Comparison of ENCODE assay signal across 17 cellular contexts in the genomic region with DNA sequence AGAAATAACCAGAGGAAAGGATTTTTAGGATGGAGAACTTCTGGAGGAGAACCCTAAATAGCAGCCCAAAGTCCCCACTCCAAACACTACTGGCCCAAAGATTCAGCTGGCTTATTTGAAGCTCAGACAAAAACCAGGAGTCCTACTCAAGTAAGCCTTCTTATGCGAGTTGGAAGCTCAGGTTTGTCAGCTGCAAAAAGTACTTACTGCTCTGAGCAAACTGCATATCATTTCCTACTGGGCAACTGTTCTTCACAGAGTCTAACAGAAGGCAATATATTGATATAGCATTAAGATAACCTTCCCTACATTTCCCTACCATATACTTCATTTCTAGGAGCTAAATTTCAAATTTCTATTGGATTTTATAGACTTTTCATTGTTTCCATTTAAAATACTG.
A peak's percentile ranks its signal among the peaks of the same experiment; 100 is the strongest.
DNase-seq lines count a peak whose midpoint lies in the region; ATAC-seq and TF ChIP-seq lines count a peak whose summit lies in the region.
"Had no signal": no experiment of that assay in that cellular context is flagged by ENCODE, and none has a peak within 500 bp of the region (broad histone marks: within the 10 kb centered on the region; RNA-seq: fewer than 3 reads in every experiment).

No MANE protein-coding gene starts in this region.

- H3K4me3 Mint-ChIP-seq in naive thymus-derived CD4-positive, alpha-beta T cell = no peak overlapping the region
- H3K4me3 Mint-ChIP-seq: activated CD4-positive, alpha-beta memory T cell treated with anti-CD3 and anti-CD28 coated beads, Interleukin-2, amount 10 ng/mL, durations not matched to agents 7 days and 5 days; activated T-helper 1 cell treated with anti-CD3 and anti-CD28 coated beads, Interleukin-12 subunit alpha, Interleukin-12 subunit beta, Interleukin-2, Interleukin-4 antibody, amounts not matched to agents 30 ng/mL and 10 ng/mL and 1 ng/mL, durations not matched to agents 14 hours and 24 hours and 36 hours; H9 had no signal

- no peak for TF ChIP-seq POLR2A in heart left ventricle (IDR thresholded peaks at IDR 0.05)
- TF ChIP-seq POLR2A in tibial nerve (IDR thresholded peaks at IDR 0.05) = no peak

- peaks cover 11 to 43% (median 28%) of the 10 kb centered on the region in 5 donors for H3K36me3 Mint-ChIP-seq in naive thymus-derived CD4-positive, alpha-beta T cell

- no peaks in the 10 kb centered on the region for H3K27me3 Mint-ChIP-seq in naive thymus-derived CD4-positive, alpha-beta T cell
- H3K27me3 Mint-ChIP-seq: activated CD4-positive, alpha-beta memory T cell treated with anti-CD3 and anti-CD28 coated beads, Interleukin-2, amount 10 ng/mL, durations not matched to agents 7 days and 5 days had no signal

- no peaks in the 10 kb centered on the region for H3K9me3 ChIP-seq in heart left ventricle
- H3K9me3 ChIP-seq in naive thymus-derived CD4-positive, alpha-beta T cell (ENCODE audit: control insufficient read depth in 2 of 3, low read length in 3 of 3) = no peaks in the 10 kb centered on the region
- no peaks in the 10 kb centered on the region for H3K9me3 ChIP-seq in tibial nerve

- WGBS in heart left ventricle, 4 donors = 51 to 64% (median 57%) methylated on average over 1 of the region's 1 CpG
- 80 to 83% methylated on average over 1 of the region's 1 CpG for WGBS in tibial nerve, 2 donors

- H3K4me1 ChIP-seq in heart left ventricle (peaks cover 0 to 43% (median 26%) of the 10 kb centered on the region in 12 donors), tibial nerve (peaks cover 0 to 43% (median 16%) of the 10 kb centered on the region in 4 donors)
- H3K4me1 ChIP-seq in naive thymus-derived CD4-positive, alpha-beta T cell (ENCODE audit: control insufficient read depth in 2 of 2, insufficient read depth in 2 of 2, low read length in 2 of 2) = peaks cover 0 to 3% of the 10 kb centered on the region in 2 donors

- TF ChIP-seq EP300 in tibial nerve (IDR thresholded peaks at IDR 0.05) = no peak

- H3K4me3 ChIP-seq in heart left ventricle (no peak overlapping the region), tibial nerve (no peak overlapping the region)
- H3K4me3 ChIP-seq in naive thymus-derived CD4-positive, alpha-beta T cell (ENCODE audit: low read length) = no peak overlapping the region

- peak overlapping the region; percentile 29 to 88 (median 68) for H3K27ac Mint-ChIP-seq in naive thymus-derived CD4-positive, alpha-beta T cell
- H3K27ac Mint-ChIP-seq: activated CD4-positive, alpha-beta memory T cell treated with anti-CD3 and anti-CD28 coated beads, Interleukin-2, amount 10 ng/mL, durations not matched to agents 7 days and 5 days; activated T-helper 1 cell treated with anti-CD3 and anti-CD28 coated beads, Interleukin-12 subunit alpha, Interleukin-12 subunit beta, Interleukin-2, Interleukin-4 antibody, amounts not matched to agents 30 ng/mL and 10 ng/mL and 1 ng/mL, durations not matched to agents 14 hours and 24 hours and 36 hours had no signal

- ATAC-seq in heart left ventricle = no peak
- ATAC-seq in Right ventricle myocardium superior (ENCODE audit: poor library complexity) = no peak
- ATAC-seq in naive thymus-derived CD4-positive, alpha-beta T cell = no peak
- ATAC-seq: Panc1 had no signal

- CTCF ChIA-PET in naive thymus-derived CD4-positive, alpha-beta T cell (lab: Charles Lee) = interaction anchor here (0.6 to 1.6 kb wide), 2 partner anchors 24 to 111 kb away, joined by 3 read pairs; no protein-coding TSS in a partner anchor
- CTCF ChIA-PET in HEK293T (lab: Yijun Ruan, JAX) = interaction anchor here (0.6 to 1.4 kb wide), 3 partner anchors 18 to 479 kb away, joined by 3 to 4 read pairs (median 3); no protein-coding TSS in a partner anchor

- H3K4me1 Mint-ChIP-seq in naive thymus-derived CD4-positive, alpha-beta T cell = peaks cover 11 to 52% (median 33%) of the 10 kb centered on the region in 7 donors
- H3K4me1 Mint-ChIP-seq: H9 had no signal

- no peaks in the 10 kb centered on the region for H3K9me3 Mint-ChIP-seq in naive thymus-derived CD4-positive, alpha-beta T cell
- H3K9me3 Mint-ChIP-seq: activated CD4-positive, alpha-beta memory T cell treated with anti-CD3 and anti-CD28 coated beads, Interleukin-2, amount 10 ng/mL, durations not matched to agents 7 days and 5 days; activated T-helper 1 cell treated with anti-CD3 and anti-CD28 coated beads, Interleukin-12 subunit alpha, Interleukin-12 subunit beta, Interleukin-2, Interleukin-4 antibody, amounts not matched to agents 30 ng/mL and 10 ng/mL and 1 ng/mL, durations not matched to agents 14 hours and 24 hours and 36 hours; H9 had no signal

- TF ChIP-seq CTCF in heart left ventricle (IDR thresholded peaks at IDR 0.05) (no peak), tibial nerve (IDR thresholded peaks at IDR 0.05) (no peak)

- H3K27ac ChIP-seq in heart left ventricle (peak overlapping the region; percentile 26 to 78 (median 63)), cingulate gyrus (ENCODE audit: low read depth, low read length) (peak overlapping the region; percentile 7), tibial nerve (peak overlapping the region in 3 of 4 donors; percentile 21 to 84 (median 60))
- no peak overlapping the region for H3K27ac ChIP-seq in naive thymus-derived CD4-positive, alpha-beta T cell (ENCODE audit: low read depth, low read length)

- DNase-seq in heart left ventricle = no peak
- no peak for DNase-seq in Right ventricle myocardium superior
- no peak for DNase-seq in naive thymus-derived CD4-positive, alpha-beta T cell
- no peak for DNase-seq in tibial nerve (ENCODE audit: low spot score in 2 of 2)
- no peak for DNase-seq in NCI-H446 treated with DMSO at 0.1 percent for 48 hours (lab: John Stamatoyannopoulos, UW)
- no peak for DNase-seq in NCI-H1417 treated with DMSO at 0.1 percent for 48 hours (lab: John Stamatoyannopoulos, UW)
- DNase-seq in HEK293T (ENCODE audit: extremely low spot score) = no peak
- DNase-seq: activated CD4-positive, alpha-beta memory T cell treated with anti-CD3 and anti-CD28 coated beads, Interleukin-2, amount 10 ng/mL, durations not matched to agents 7 days and 5 days; cerebellar nuclear complex; H9; KG1; NCI-H1105 treated with DMSO at 0.1 percent for 48 hours; NCI-H2171 treated with DMSO at 0.1 percent for 48 hours; NCI-H774 had no signal

- POLR2A ChIA-PET in naive thymus-derived CD4-positive, alpha-beta T cell (lab: Charles Lee) = interaction anchor here (0.8 to 1.6 kb wide), 8 partner anchors 8 to 64 kb away, joined by 3 to 6 read pairs (median 3); no protein-coding TSS in a partner anchor
- POLR2A ChIA-PET in HEK293T (lab: Yijun Ruan, JAX) = no interaction called here

- H3K36me3 ChIP-seq in heart left ventricle = peaks cover 0 to 60% (median 51%) of the 10 kb centered on the region in 9 donors
- H3K36me3 ChIP-seq in naive thymus-derived CD4-positive, alpha-beta T cell (ENCODE audit: control insufficient read depth in 2 of 3, insufficient read depth in 3 of 3, low read length in 3 of 3) = peaks cover 12 to 63% (median 21%) of the 10 kb centered on the region in 3 experiments
- peaks cover 0 to 36% (median 0%) of the 10 kb centered on the region in 3 donors for H3K36me3 ChIP-seq in tibial nerve

- no peaks in the 10 kb centered on the region for H3K27me3 ChIP-seq in heart left ventricle
- H3K27me3 ChIP-seq in naive thymus-derived CD4-positive, alpha-beta T cell (ENCODE audit: control insufficient read depth in 2 of 2, insufficient read depth in 2 of 2, low read length in 2 of 2) = no peaks in the 10 kb centered on the region
- no peaks in the 10 kb centered on the region for H3K27me3 ChIP-seq in tibial nerve

- intact Hi-C loops in heart left ventricle (cut with DNase I) = loop anchor here in 1 of 10 donors (10.0 kb wide), 1 partner anchor 56 kb away; no protein-coding TSS in a partner anchor
- intact Hi-C loops in Right ventricle myocardium superior (cut with DNase I) = loop anchor here (10.0 kb wide), 1 partner anchor 46 kb away; no protein-coding TSS in a partner anchor
- intact Hi-C loops in naive thymus-derived CD4-positive, alpha-beta T cell (cut with micrococcal nuclease) = no loop called here

TF ChIP-seq in HEK293T, 16 proteins besides CTCF, POLR2A, EP300 and RAD21:
- TF ChIP-seq FOXA1 (IDR thresholded peaks at IDR 0.05) = no peak
- TF ChIP-seq ZNF384 (IDR thresholded peaks at IDR 0.05) = no peak
- TF ChIP-seq FOXM1 (IDR thresholded peaks at IDR 0.05; ENCODE audit: borderline replicate concordance) = no peak
- TF ChIP-seq HDGF (IDR thresholded peaks at IDR 0.05; ENCODE audit: borderline replicate concordance) = no peak
- no peak for TF ChIP-seq ARNT (IDR thresholded peaks at IDR 0.05)
- TF ChIP-seq, protein P1, sequence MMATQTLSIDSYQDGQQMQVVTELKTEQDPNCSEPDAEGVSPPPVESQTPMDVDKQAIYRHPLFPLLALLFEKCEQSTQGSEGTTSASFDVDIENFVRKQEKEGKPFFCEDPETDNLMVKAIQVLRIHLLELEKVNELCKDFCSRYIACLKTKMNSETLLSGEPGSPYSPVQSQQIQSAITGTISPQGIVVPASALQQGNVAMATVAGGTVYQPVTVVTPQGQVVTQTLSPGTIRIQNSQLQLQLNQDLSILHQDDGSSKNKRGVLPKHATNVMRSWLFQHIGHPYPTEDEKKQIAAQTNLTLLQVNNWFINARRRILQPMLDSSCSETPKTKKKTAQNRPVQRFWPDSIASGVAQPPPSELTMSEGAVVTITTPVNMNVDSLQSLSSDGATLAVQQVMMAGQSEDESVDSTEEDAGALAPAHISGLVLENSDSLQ (IDR thresholded peaks at IDR 0.05) = no peak
- TF ChIP-seq LEF1 (IDR thresholded peaks at IDR 0.05; ENCODE audit: borderline replicate concordance) = no peak
- no peak for TF ChIP-seq SP1 (IDR thresholded peaks at IDR 0.05)
- TF ChIP-seq CTBP1 (IDR thresholded peaks at IDR 0.05; ENCODE audit: borderline replicate concordance) = no peak
- no peak for TF ChIP-seq L3MBTL2 (conservative IDR thresholded peaks at IDR 0.05)
- no peak for TF ChIP-seq NFRKB (IDR thresholded peaks at IDR 0.05)
- TF ChIP-seq SUZ12 (IDR thresholded peaks at IDR 0.05) = no peak
- no peak for TF ChIP-seq ELF4 (IDR thresholded peaks at IDR 0.05)
- TF ChIP-seq FOXK2 (IDR thresholded peaks at IDR 0.05) = no peak
- no peak for TF ChIP-seq TARDBP (IDR thresholded peaks at IDR 0.05)
- no peak for TF ChIP-seq BHLHE40 (IDR thresholded peaks at IDR 0.05; ENCODE audit: borderline replicate concordance)
